ENCODE assay signal across 14 cellular contexts in the genomic region with DNA sequence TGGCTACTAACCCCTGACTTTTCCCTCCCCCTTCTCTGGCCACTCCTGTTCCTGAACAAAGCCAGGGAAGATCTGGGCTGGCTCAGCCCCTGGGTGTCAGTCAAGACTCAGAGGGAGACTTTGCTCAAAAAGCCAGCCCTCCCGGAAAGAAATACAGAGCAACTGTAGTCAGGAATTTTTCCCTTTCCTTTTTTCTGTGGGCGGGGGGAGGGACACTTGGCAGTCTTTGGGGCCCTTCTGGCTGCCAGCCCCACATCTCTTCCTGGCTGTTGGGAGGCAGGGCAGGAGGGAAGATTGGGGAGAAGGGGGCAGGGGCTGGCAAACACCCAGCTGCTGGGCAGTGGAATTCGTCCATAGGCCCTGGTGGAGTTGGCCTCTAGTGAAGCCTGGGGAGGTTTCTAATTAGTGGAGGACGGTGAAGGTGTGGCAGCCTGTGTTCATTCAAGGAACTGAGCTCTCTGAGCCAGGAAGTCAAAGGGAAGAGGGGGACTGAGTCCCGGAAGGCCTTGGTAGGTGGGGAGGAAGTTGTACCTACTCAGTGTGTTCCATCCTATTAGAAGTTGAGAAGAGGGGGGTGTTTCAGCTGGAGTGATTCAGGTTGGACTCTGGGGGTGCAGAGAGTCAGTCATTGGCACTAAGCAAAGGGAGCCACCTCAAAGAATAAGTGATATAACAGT. TPM values are rescaled to one million over a fixed set of nuclear protein-coding genes. Genes with fewer than 3 reads are reported as not detected.
DNase-seq lines count a peak whose midpoint lies in the region; ATAC-seq and TF ChIP-seq lines count a peak whose summit lies in the region.
"Had no signal": no experiment of that assay in that cellular context is flagged by ENCODE, and none has a peak within 500 bp of the region (broad histone marks: within the 10 kb centered on the region; RNA-seq: fewer than 3 reads in every experiment).

No MANE protein-coding gene starts in this region.

- no peak overlapping the region for H2AK5ac ChIP-seq in mesenchymal stem cell (ENCODE audit: low read length, severe bottlenecking)

- no peak overlapping the region for H3K4ac ChIP-seq in mesenchymal stem cell (ENCODE audit: low read depth in 1 of 2, low read length in 2 of 2)

- H3K27ac ChIP-seq in ectodermal cell (ENCODE audit: insufficient read depth, low read depth, low read length, poor library complexity, severe bottlenecking) (peak overlapping the region; percentile 0), caudate nucleus (ENCODE audit: low read depth, low read length) (no peak overlapping the region), mesenchymal stem cell (ENCODE audit: low read length, poor library complexity, severe bottlenecking) (no peak overlapping the region)
- H3K27ac ChIP-seq: 22Rv1, WERI-Rb-1 had no signal

- TF ChIP-seq CTCF in mesothelial cell of epicardium (IDR thresholded peaks at IDR 0.05; ENCODE audit: unreplicated experiment) (no peak), type B pancreatic cell (conservative IDR thresholded peaks at IDR 0.05) (no peak)

- H3K4me3 Mint-ChIP-seq in mesothelial cell of epicardium (no peak overlapping the region), type B pancreatic cell (peak overlapping the region; percentile 61)
- H3K4me3 Mint-ChIP-seq: activated T-cell treated with anti-CD3 and anti-CD28 coated beads, Interleukin-2, amount 50 U/mL, for 72 hours; central memory CD8-positive, alpha-beta T cell had no signal

- H3K27ac Mint-ChIP-seq in mesothelial cell of epicardium (peak overlapping the region; percentile 85), type B pancreatic cell (peak overlapping the region; percentile 70)
- H3K27ac Mint-ChIP-seq: activated T-cell treated with anti-CD3 and anti-CD28 coated beads, Interleukin-2, amount 50 U/mL, for 72 hours had no signal

- H2BK12ac ChIP-seq in mesenchymal stem cell (ENCODE audit: low read length in 2 of 2), result no peak overlapping the region

- H3K23ac ChIP-seq in mesenchymal stem cell (ENCODE audit: low read length in 2 of 2), result no peak overlapping the region

- peaks cover 29% of the 10 kb centered on the region for H3K79me1 ChIP-seq in mesenchymal stem cell (replicated peaks; ENCODE audit: low read length, poor library complexity, severe bottlenecking)

- no peak for ATAC-seq in HG03175 (IDR thresholded peaks at IDR 0.05; ENCODE audit: unreplicated experiment)
- ATAC-seq: activated T-cell treated with anti-CD3 and anti-CD28 coated beads, Interleukin-2, amount 50 U/mL, for 72 hours had no signal

- peak overlapping the region in 1 of 2 experiments; percentile 23 for H3K18ac ChIP-seq in mesenchymal stem cell (ENCODE audit: low read depth in 1 of 2, low read length in 2 of 2)

- H3K9me3 ChIP-seq in ectodermal cell (ENCODE audit: control insufficient read depth, low read length) (no peaks in the 10 kb centered on the region), mesenchymal stem cell (ENCODE audit: control insufficient read depth, low read length) (no peaks in the 10 kb centered on the region)
- H3K9me3 ChIP-seq: right lobe of liver had no signal

- peaks cover 32% of the 10 kb centered on the region for H3K36me3 ChIP-seq in ectodermal cell (ENCODE audit: control insufficient read depth, insufficient read depth, low read length)
- peaks cover 0 to 16% of the 10 kb centered on the region in 2 experiments for H3K36me3 ChIP-seq in mesenchymal stem cell (ENCODE audit: control insufficient read depth in 1 of 2, insufficient read depth in 2 of 2, low read depth in 1 of 2, low read length in 2 of 2)
- H3K36me3 ChIP-seq: WERI-Rb-1 had no signal

- 41 to 43% methylated on average over 5 of the region's 5 CpGs for WGBS in ectodermal cell, 2 experiments
- WGBS in mesenchymal stem cell, result 72% methylated on average over 5 of the region's 5 CpGs

- no peak overlapping the region for H4K91ac ChIP-seq in mesenchymal stem cell (ENCODE audit: low read length)

- H3K4me3 ChIP-seq in ectodermal cell (ENCODE audit: insufficient read depth, low read depth, low read length) (no peak overlapping the region), mesenchymal stem cell (ENCODE audit: insufficient read depth in 1 of 2, low read depth in 1 of 2, low read length in 2 of 2) (no peak overlapping the region)
- H3K4me3 ChIP-seq: right lobe of liver had no signal

- H3K36me3 Mint-ChIP-seq in mesothelial cell of epicardium, result peaks cover 40% of the 10 kb centered on the region
- H3K36me3 Mint-ChIP-seq in type B pancreatic cell, result peaks cover 38% of the 10 kb centered on the region

- H3K9me3 Mint-ChIP-seq in mesothelial cell of epicardium, result no peaks in the 10 kb centered on the region
- peaks cover 9% of the 10 kb centered on the region for H3K9me3 Mint-ChIP-seq in type B pancreatic cell
- H3K9me3 Mint-ChIP-seq: activated T-cell treated with anti-CD3 and anti-CD28 coated beads, Interleukin-2, amount 50 U/mL, for 72 hours had no signal

- H3K27me3 Mint-ChIP-seq in mesothelial cell of epicardium (ENCODE audit: low read depth), result no peaks in the 10 kb centered on the region
- no peaks in the 10 kb centered on the region for H3K27me3 Mint-ChIP-seq in type B pancreatic cell

- H3K4me1 Mint-ChIP-seq in mesothelial cell of epicardium, result peaks cover 17% of the 10 kb centered on the region
- H3K4me1 Mint-ChIP-seq in type B pancreatic cell (ENCODE audit: unreplicated experiment), result peaks cover 39% of the 10 kb centered on the region

- no peak overlapping the region for H3K14ac ChIP-seq in mesenchymal stem cell (ENCODE audit: low read length in 2 of 2)

- DNase-seq in DMS 273 (lab: John Stamatoyannopoulos, UW; ENCODE audit: unreplicated experiment) (peak; percentile 23), DMS 273 treated with DMSO at 0.1 percent for 48 hours (lab: John Stamatoyannopoulos, UW) (no peak), mesothelial cell of epicardium (ENCODE audit: low spot score in 2 of 2, unreplicated experiment in 2 of 2) (no peak), type B pancreatic cell (ENCODE audit: extremely low spot score, unreplicated experiment) (no peak), caudate nucleus (lab: John Stamatoyannopoulos, UW) (no peak), mesenchymal stem cell (no peak)
- DNase-seq: activated T-cell treated with anti-CD3 and anti-CD28 coated beads, Interleukin-2, amount 50 U/mL, for 72 hours; NCI-H187 treated with DMSO at 0.1 percent for 48 hours; right lobe of liver had no signal

- no peak overlapping the region for H2BK15ac ChIP-seq in mesenchymal stem cell (ENCODE audit: low read depth, poor library complexity, severe bottlenecking)

- H2BK120ac ChIP-seq in mesenchymal stem cell (ENCODE audit: low read depth, low read length), result no peak overlapping the region

- H3K4me1 ChIP-seq in ectodermal cell (ENCODE audit: control insufficient read depth, insufficient read depth, low read length), result peaks cover 28% of the 10 kb centered on the region
- peaks cover 9% of the 10 kb centered on the region for H3K4me1 ChIP-seq in mesenchymal stem cell (ENCODE audit: control insufficient read depth, insufficient read depth, low read depth, low read length)

- H3K9ac ChIP-seq in mesenchymal stem cell (ENCODE audit: low read length), result no peak overlapping the region

- no peak overlapping the region for H2BK5ac ChIP-seq in mesenchymal stem cell (ENCODE audit: low read depth, low read length, poor library complexity, severe bottlenecking)

- H3K4me2 ChIP-seq in mesenchymal stem cell (ENCODE audit: low read length, poor library complexity, severe bottlenecking), result no peak overlapping the region

- no peak overlapping the region for H4K8ac ChIP-seq in mesenchymal stem cell (ENCODE audit: low read length)

- H3K27me3 ChIP-seq in ectodermal cell (ENCODE audit: control insufficient read depth, insufficient read depth, low read length, poor library complexity, severe bottlenecking) (no peaks in the 10 kb centered on the region), mesenchymal stem cell (ENCODE audit: control insufficient read depth in 1 of 2, insufficient read depth in 1 of 2, low read length in 2 of 2) (peaks cover 0 to 53% of the 10 kb centered on the region in 2 experiments)
- H3K27me3 ChIP-seq: right lobe of liver had no signal

- H2AFZ ChIP-seq in mesenchymal stem cell (ENCODE audit: low read depth, low read length), result no peak overlapping the region

RNA-seq across cellular contexts. Expression of a gene that starts 10.9 kb away (rescaled TPM):
- 981 TPM for polyA plus RNA-seq in ectodermal cell (2013, experiment 1 of 4)
- 842 TPM for polyA plus RNA-seq in ectodermal cell (2013, experiment 2 of 4)
- 728 TPM for polyA plus RNA-seq in ectodermal cell (2013, experiment 3 of 4)
- polyA plus RNA-seq in ectodermal cell (2013, experiment 4 of 4), result 791 TPM
- total RNA-seq in mesothelial cell of epicardium (376 to 409 TPM (median 381 TPM) in 3 replicates), type B pancreatic cell (ENCODE audit: low replicate concordance) (121 and 252 TPM in 2 replicates)
- polyA plus RNA-seq in mesenchymal stem cell (2013, experiment 1 of 2), result 285 TPM
- 282 TPM for polyA plus RNA-seq in mesenchymal stem cell (2013, experiment 2 of 2)

RNA-seq across cellular contexts. Expression of a gene that starts 51.2 kb away (rescaled TPM):
- polyA plus RNA-seq in ectodermal cell (2013, experiment 1 of 4), result 351 TPM
- polyA plus RNA-seq in ectodermal cell (2013, experiment 2 of 4), result 469 TPM
- polyA plus RNA-seq in ectodermal cell (2013, experiment 3 of 4), result 223 TPM
- 273 TPM for polyA plus RNA-seq in ectodermal cell (2013, experiment 4 of 4)
- 415 to 456 TPM (median 447 TPM) in 3 replicates for total RNA-seq in mesothelial cell of epicardium
- 51.0 and 245 TPM in 2 replicates for total RNA-seq in type B pancreatic cell (ENCODE audit: low replicate concordance)
- 440 TPM for polyA plus RNA-seq in mesenchymal stem cell (2013, experiment 1 of 2)
- 419 TPM for polyA plus RNA-seq in mesenchymal stem cell (2013, experiment 2 of 2)
- total RNA-seq: activated T-cell treated with anti-CD3 and anti-CD28 coated beads, Interleukin-2, amount 50 U/mL, for 72 hours had no signal
